8 cellular contexts compared by ENCODE assay signal in genomic region chr17:14068542-14069250, GRCh38. TPM values are rescaled to one million over a fixed set of nuclear protein-coding genes. Genes with fewer than 3 reads are reported as not detected.
A peak's percentile ranks its signal among the peaks of the same experiment; 100 is the strongest.
DNase-seq lines count a peak whose midpoint lies in the region; ATAC-seq and TF ChIP-seq lines count a peak whose summit lies in the region.

No MANE protein-coding gene starts in this region.

- peak; percentile 5 for ATAC-seq in GM19467 (IDR thresholded peaks at IDR 0.05; ENCODE audit: unreplicated experiment)

- H2BK120ac ChIP-seq in neuronal stem cell (ENCODE audit: low read depth, low read length) = no peak overlapping the region

- H3K4me2 ChIP-seq in Loucy (ENCODE audit: low read depth, low read length, poor library complexity, severe bottlenecking) = peak overlapping the region; percentile 90
- H3K4me2 ChIP-seq in neuronal stem cell (ENCODE audit: insufficient read depth, low read length, poor library complexity, severe bottlenecking) = peak overlapping the region; percentile 72

- H3K27ac ChIP-seq in ectodermal cell (ENCODE audit: insufficient read depth, low read depth, low read length, poor library complexity, severe bottlenecking) (no peak overlapping the region), neuronal stem cell (replicated peaks; ENCODE audit: low read length) (no peak overlapping the region)

- peaks cover 6% of the 10 kb centered on the region for H4K20me1 ChIP-seq in Loucy (ENCODE audit: insufficient read depth, low read length, poor library complexity, severe bottlenecking)

- peak overlapping the region; percentile 97 for H2AFZ ChIP-seq in Loucy (ENCODE audit: low read length)
- H2AFZ ChIP-seq in neuronal stem cell (ENCODE audit: low read length) = peak overlapping the region; percentile 93

- H3K27me3 ChIP-seq in Loucy (ENCODE audit: insufficient read depth, low read length, poor library complexity, severe bottlenecking) (no peaks in the 10 kb centered on the region), ectodermal cell (ENCODE audit: control insufficient read depth, insufficient read depth, low read length, poor library complexity, severe bottlenecking) (no peaks in the 10 kb centered on the region), neuronal stem cell (ENCODE audit: control insufficient read depth in 3 of 3, insufficient read depth in 3 of 3, low read depth in 1 of 3, low read length in 3 of 3) (no peaks in the 10 kb centered on the region)

- no peak overlapping the region for H2AK5ac ChIP-seq in neuronal stem cell (ENCODE audit: low read depth, low read length)

- H3K9me2 ChIP-seq in Loucy (replicated peaks; ENCODE audit: low read depth, low read length) = no peaks in the 10 kb centered on the region

- no peak overlapping the region for H3K4ac ChIP-seq in neuronal stem cell (ENCODE audit: low read length)

- H3K4me1 ChIP-seq in Loucy (ENCODE audit: insufficient read depth, low read length, poor library complexity, severe bottlenecking) (peaks cover 25% of the 10 kb centered on the region), ectodermal cell (ENCODE audit: control insufficient read depth, insufficient read depth, low read length) (peaks cover 6% of the 10 kb centered on the region), neuronal stem cell (ENCODE audit: control insufficient read depth in 2 of 2, insufficient read depth in 1 of 2, low read depth in 1 of 2, low read length in 2 of 2) (peaks cover 4 to 6% of the 10 kb centered on the region in 2 donors)

- no peak overlapping the region for H2BK5ac ChIP-seq in neuronal stem cell (ENCODE audit: low read length)

- H3K23ac ChIP-seq in neuronal stem cell (ENCODE audit: low read depth, low read length, poor library complexity) = peak overlapping the region; percentile 63

- no peaks in the 10 kb centered on the region for H3F3A ChIP-seq in Loucy (ENCODE audit: low read depth)

- no peak overlapping the region for H4K8ac ChIP-seq in neuronal stem cell (ENCODE audit: low read depth, low read length)

- H2BK12ac ChIP-seq in neuronal stem cell (ENCODE audit: low read length) = no peak overlapping the region

- H3K36me3 ChIP-seq in Loucy (ENCODE audit: insufficient read depth, low read length) (no peaks in the 10 kb centered on the region), ectodermal cell (ENCODE audit: control insufficient read depth, insufficient read depth, low read length) (peaks cover 4% of the 10 kb centered on the region), neuronal stem cell (replicated peaks in 1 of 2; ENCODE audit: control insufficient read depth in 2 of 2, insufficient read depth in 2 of 2, low read length in 2 of 2) (peaks cover 0 to 35% of the 10 kb centered on the region in 2 donors)

- peak overlapping the region; percentile 62 for H3K18ac ChIP-seq in neuronal stem cell (ENCODE audit: low read length)

- peaks cover 42% of the 10 kb centered on the region for H3K79me2 ChIP-seq in Loucy (ENCODE audit: insufficient read depth, low read length)

- H3K9me3 ChIP-seq in Loucy (ENCODE audit: insufficient read depth, low read depth, low read length) (peaks cover 3% of the 10 kb centered on the region; the same call in 1 of the 2 replicates), ectodermal cell (ENCODE audit: control insufficient read depth, low read length) (no peaks in the 10 kb centered on the region), neuronal stem cell (replicated peaks in 1 of 2; ENCODE audit: control insufficient read depth in 2 of 2, insufficient read depth in 1 of 2, low read depth in 1 of 2, low read length in 2 of 2) (peaks cover 0 to 39% of the 10 kb centered on the region in 2 donors)

- peak overlapping the region; percentile 86 for H3K4me3 ChIP-seq in AG09309 (ENCODE audit: control insufficient read depth, low read depth, low read length)
- peak overlapping the region; percentile 99 for H3K4me3 ChIP-seq in Loucy (ENCODE audit: low read length, poor library complexity, severe bottlenecking)
- peak overlapping the region; percentile 100 for H3K4me3 ChIP-seq in ectodermal cell (ENCODE audit: insufficient read depth, low read depth, low read length)
- peak overlapping the region; percentile 93 to 96 for H3K4me3 ChIP-seq in neuronal stem cell (ENCODE audit: low read length in 2 of 2)

- H4K91ac ChIP-seq in neuronal stem cell (ENCODE audit: low read depth, low read length, poor library complexity) = no peak overlapping the region

- no peak overlapping the region for H2BK15ac ChIP-seq in neuronal stem cell (ENCODE audit: low read length)

- TF ChIP-seq CTCF in AG09309 (IDR thresholded peaks at IDR 0.05; ENCODE audit: control insufficient read depth, insufficient read depth, low read depth, low read length, missing control alignments) (no peak), Loucy (conservative IDR thresholded peaks at IDR 0.05; ENCODE audit: low read length) (no peak)

- no peak overlapping the region for H3K14ac ChIP-seq in neuronal stem cell (ENCODE audit: low read length)

- H3K79me1 ChIP-seq in neuronal stem cell (ENCODE audit: low read depth, low read length) = peaks cover 2% of the 10 kb centered on the region

- WGBS in ectodermal cell, 2 experiments = 31 to 32% methylated on average over 24 of the region's 25 CpGs
- WGBS in neuronal stem cell (ENCODE audit: extremely low coverage in 2 of 2, insufficient read length in 2 of 2, insufficient replicate concordance in 1 of 2), 2 donors = no CpG with 5 or more reads among the region's 25 CpGs

- H3K9ac ChIP-seq in Loucy (ENCODE audit: low read depth, low read length, poor library complexity, severe bottlenecking) (peak overlapping the region; percentile 91), neuronal stem cell (ENCODE audit: low read depth, low read length, poor library complexity) (peak overlapping the region; percentile 66)

- no peak for DNase-seq in AG09309 (ENCODE audit: low read depth)
- no peak for DNase-seq in neuronal stem cell (ENCODE audit: low spot score)
- DNase-seq in anterior cingulate cortex (lab: John Stamatoyannopoulos, UW) = no peak
- DNase-seq in effector CD4-positive, alpha-beta T cell = no peak
- DNase-seq in activated CD8-positive, alpha-beta memory T cell treated with anti-CD3 and anti-CD28 coated beads, Interleukin-2, amount 50 U/mL, for 4 hours = no peak

RNA-seq across cellular contexts. Expression of gene COX10, which starts 0.6 kb away (rescaled TPM):
- polyA plus RNA-seq in ectodermal cell (2013, experiment 1 of 4) = 20.7 TPM
- polyA plus RNA-seq in ectodermal cell (2013, experiment 2 of 4) = 17.8 TPM
- 17.5 TPM for polyA plus RNA-seq in ectodermal cell (2013, experiment 3 of 4)
- 17.9 TPM for polyA plus RNA-seq in ectodermal cell (2013, experiment 4 of 4)
- 11.9 TPM for polyA plus RNA-seq in neuronal stem cell (2013, experiment 1 of 2)
- 11.7 TPM for polyA plus RNA-seq in neuronal stem cell (2013, experiment 2 of 2)
